Comparison of ENCODE assay signal across 25 cellular contexts in the genomic region with DNA sequence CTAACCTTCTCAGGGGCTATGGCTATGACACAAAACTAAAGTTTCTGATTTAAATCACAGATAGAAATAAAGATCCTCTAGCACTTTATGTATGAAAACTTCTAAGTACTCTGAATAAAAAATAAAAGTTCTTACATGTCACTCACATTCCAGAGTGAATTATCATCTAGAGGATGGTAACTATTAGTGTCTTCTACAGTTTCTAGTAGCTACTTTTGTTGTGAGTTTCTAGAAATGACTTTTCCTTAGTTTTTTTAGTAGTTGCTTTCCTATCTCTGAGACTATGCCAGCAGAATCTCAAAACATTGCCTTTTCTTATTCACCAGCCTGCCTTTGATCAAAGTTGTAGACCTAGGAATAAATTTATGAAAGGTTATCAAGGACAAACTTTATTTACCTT. TPM values are rescaled to one million over a fixed set of nuclear protein-coding genes. Genes with fewer than 3 reads are reported as not detected.
DNase-seq lines count a peak whose midpoint lies in the region; ATAC-seq and TF ChIP-seq lines count a peak whose summit lies in the region.
"Had no signal": no experiment of that assay in that cellular context is flagged by ENCODE, and none has a peak within 500 bp of the region (broad histone marks: within the 10 kb centered on the region; RNA-seq: fewer than 3 reads in every experiment).

No MANE protein-coding gene starts in this region.

- POLR2A ChIA-PET in naive thymus-derived CD4-positive, alpha-beta T cell (lab: Charles Lee): interaction anchor here (0.8 to 1.2 kb wide), 2 partner anchors 10 to 24 kb away, joined by 3 to 4 read pairs; a partner anchor contains a TSS

- H3K9me3 ChIP-seq in naive thymus-derived CD4-positive, alpha-beta T cell (ENCODE audit: control insufficient read depth in 2 of 3, low read length in 3 of 3): no peaks in the 10 kb centered on the region
- H3K9me3 ChIP-seq in gastroesophageal sphincter: no peaks in the 10 kb centered on the region
- H3K9me3 ChIP-seq: BE2C had no signal

- peaks cover 79% of the 10 kb centered on the region for H3K36me3 Mint-ChIP-seq in activated T-cell treated with anti-CD3 and anti-CD28 coated beads, Interleukin-2, amount 50 U/mL, for 24 hours (ENCODE audit: low read depth)
- peaks cover 41% of the 10 kb centered on the region for H3K36me3 Mint-ChIP-seq in activated T-cell treated with anti-CD3 and anti-CD28 coated beads, Interleukin-2, amount 50 U/mL, for 4 hours (ENCODE audit: insufficient read depth)
- peaks cover 85% of the 10 kb centered on the region for H3K36me3 Mint-ChIP-seq in activated T-helper 17 cell treated with anti-CD3 and anti-CD28 coated beads, Interleukin-2, amount 50 U/mL, for 72 hours (ENCODE audit: low read depth)
- peaks cover 18 to 45% (median 25%) of the 10 kb centered on the region in 5 donors for H3K36me3 Mint-ChIP-seq in naive thymus-derived CD4-positive, alpha-beta T cell

- H3K36me3 ChIP-seq in naive thymus-derived CD4-positive, alpha-beta T cell (ENCODE audit: control insufficient read depth in 2 of 3, insufficient read depth in 3 of 3, low read length in 3 of 3): peaks cover 12 to 64% (median 14%) of the 10 kb centered on the region in 3 experiments
- peaks cover 3 to 98% of the 10 kb centered on the region in 2 donors for H3K36me3 ChIP-seq in gastroesophageal sphincter

- peak overlapping the region; percentile 48 for H3K27ac Mint-ChIP-seq in activated T-cell treated with anti-CD3 and anti-CD28 coated beads, Interleukin-2, amount 50 U/mL, for 24 hours
- peak overlapping the region; percentile 15 for H3K27ac Mint-ChIP-seq in activated T-helper 17 cell treated with anti-CD3 and anti-CD28 coated beads, Interleukin-2, amount 50 U/mL, for 72 hours
- peak overlapping the region in 5 of 9 donors; percentile 18 to 65 (median 36) for H3K27ac Mint-ChIP-seq in naive thymus-derived CD4-positive, alpha-beta T cell
- H3K27ac Mint-ChIP-seq: GM23338 had no signal

- intact Hi-C loops in naive thymus-derived CD4-positive, alpha-beta T cell (cut with micrococcal nuclease): no loop called here
- intact Hi-C loops in lower leg skin (cut with DNase I; ENCODE audit: low total_unique reads): loop anchor here (10.0 kb wide), 1 partner anchor 145 kb away; no protein-coding TSS in a partner anchor

- H3K27ac ChIP-seq in epithelial cell of prostate: peak overlapping the region; percentile 40
- no peak overlapping the region for H3K27ac ChIP-seq in naive thymus-derived CD4-positive, alpha-beta T cell (ENCODE audit: low read depth, low read length)
- H3K27ac ChIP-seq in gastroesophageal sphincter: no peak overlapping the region
- H3K27ac ChIP-seq: PC-9, RWPE1 had no signal

- no peak for TF ChIP-seq EP300 in gastroesophageal sphincter (IDR thresholded peaks at IDR 0.05)

- peaks cover 20% of the 10 kb centered on the region for H3K4me1 Mint-ChIP-seq in activated T-cell treated with anti-CD3 and anti-CD28 coated beads, Interleukin-2, amount 50 U/mL, for 24 hours (ENCODE audit: low read depth)
- H3K4me1 Mint-ChIP-seq in activated T-cell treated with anti-CD3 and anti-CD28 coated beads, Interleukin-2, amount 50 U/mL, for 4 hours (ENCODE audit: low read depth): peaks cover 11% of the 10 kb centered on the region
- peaks cover 6% of the 10 kb centered on the region for H3K4me1 Mint-ChIP-seq in activated T-helper 17 cell treated with anti-CD3 and anti-CD28 coated beads, Interleukin-2, amount 50 U/mL, for 72 hours
- H3K4me1 Mint-ChIP-seq in naive thymus-derived CD4-positive, alpha-beta T cell: peaks cover 0 to 54% (median 24%) of the 10 kb centered on the region in 7 donors

- H3K4me3 ChIP-seq in naive thymus-derived CD4-positive, alpha-beta T cell (ENCODE audit: low read length): no peak overlapping the region
- H3K4me3 ChIP-seq in lower leg skin (ENCODE audit: low read depth, poor library complexity, severe bottlenecking): no peak overlapping the region
- no peak overlapping the region for H3K4me3 ChIP-seq in gastroesophageal sphincter
- H3K4me3 ChIP-seq: GM23338, K562, PC-9 had no signal

- CTCF ChIA-PET in naive thymus-derived CD4-positive, alpha-beta T cell (lab: Charles Lee): interaction anchor here (1.9 kb wide), 1 partner anchor 38 kb away, joined by 7 read pairs; no protein-coding TSS in a partner anchor

- H3K27me3 Mint-ChIP-seq in activated T-cell treated with anti-CD3 and anti-CD28 coated beads, Interleukin-2, amount 50 U/mL, for 24 hours: no peaks in the 10 kb centered on the region
- H3K27me3 Mint-ChIP-seq in activated T-cell treated with anti-CD3 and anti-CD28 coated beads, Interleukin-2, amount 50 U/mL, for 4 hours (ENCODE audit: low read depth): no peaks in the 10 kb centered on the region
- H3K27me3 Mint-ChIP-seq in activated T-helper 17 cell treated with anti-CD3 and anti-CD28 coated beads, Interleukin-2, amount 50 U/mL, for 72 hours: no peaks in the 10 kb centered on the region
- no peaks in the 10 kb centered on the region for H3K27me3 Mint-ChIP-seq in naive thymus-derived CD4-positive, alpha-beta T cell
- H3K27me3 Mint-ChIP-seq: CD4-positive, CD25-positive, alpha-beta regulatory T cell had no signal

- no peak for TF ChIP-seq CTCF in lower leg skin (IDR thresholded peaks at IDR 0.05)
- no peak for TF ChIP-seq CTCF in gastroesophageal sphincter (IDR thresholded peaks at IDR 0.05)

- TF ChIP-seq POLR2A in lower leg skin (IDR thresholded peaks at IDR 0.05): no peak
- TF ChIP-seq POLR2A in gastroesophageal sphincter (IDR thresholded peaks at IDR 0.05): no peak

- H3K4me3 Mint-ChIP-seq in activated T-cell treated with anti-CD3 and anti-CD28 coated beads, Interleukin-2, amount 50 U/mL, for 24 hours: no peak overlapping the region
- H3K4me3 Mint-ChIP-seq in activated T-cell treated with anti-CD3 and anti-CD28 coated beads, Interleukin-2, amount 50 U/mL, for 4 hours: no peak overlapping the region
- no peak overlapping the region for H3K4me3 Mint-ChIP-seq in activated T-helper 17 cell treated with anti-CD3 and anti-CD28 coated beads, Interleukin-2, amount 50 U/mL, for 72 hours
- H3K4me3 Mint-ChIP-seq in naive thymus-derived CD4-positive, alpha-beta T cell: no peak overlapping the region
- H3K4me3 Mint-ChIP-seq: GM23338 had no signal

- no peak for DNase-seq in activated T-cell treated with anti-CD3 and anti-CD28 coated beads, Interleukin-2, amount 50 U/mL, for 24 hours
- DNase-seq in activated T-cell treated with anti-CD3 and anti-CD28 coated beads, Interleukin-2, amount 50 U/mL, for 4 hours: no peak
- DNase-seq in epithelial cell of prostate (ENCODE audit: low read depth, low spot score) (no peak), lower leg skin (ENCODE audit: low spot score in 2 of 2) (no peak)
- DNase-seq in naive thymus-derived CD4-positive, alpha-beta T cell: no peak
- DNase-seq: 8988T; BE2C; CD4-positive, CD25-positive, alpha-beta regulatory T cell; COR-L47; DMS 273 treated with DMSO at 0.1 percent for 48 hours; DND-41; GDM1; NCI-H1694 treated with DMSO at 0.1 percent for 48 hours; NCI-H2107; NCI-H226; NCI-H524; PC-9 had no signal

- H3K9me3 Mint-ChIP-seq in activated T-cell treated with anti-CD3 and anti-CD28 coated beads, Interleukin-2, amount 50 U/mL, for 24 hours: no peaks in the 10 kb centered on the region
- H3K9me3 Mint-ChIP-seq in activated T-cell treated with anti-CD3 and anti-CD28 coated beads, Interleukin-2, amount 50 U/mL, for 4 hours: no peaks in the 10 kb centered on the region
- H3K9me3 Mint-ChIP-seq in activated T-helper 17 cell treated with anti-CD3 and anti-CD28 coated beads, Interleukin-2, amount 50 U/mL, for 72 hours: no peaks in the 10 kb centered on the region
- H3K9me3 Mint-ChIP-seq in naive thymus-derived CD4-positive, alpha-beta T cell: no peaks in the 10 kb centered on the region
- H3K9me3 Mint-ChIP-seq: CD4-positive, CD25-positive, alpha-beta regulatory T cell; GM23338 had no signal

- H3K4me1 ChIP-seq in naive thymus-derived CD4-positive, alpha-beta T cell (ENCODE audit: control insufficient read depth in 2 of 2, insufficient read depth in 2 of 2, low read length in 2 of 2): no peaks in the 10 kb centered on the region
- H3K4me1 ChIP-seq in gastroesophageal sphincter: no peaks in the 10 kb centered on the region
- H3K4me1 ChIP-seq: BE2C had no signal

- no peak for ATAC-seq in activated T-cell treated with anti-CD3 and anti-CD28 coated beads, Interleukin-2, amount 50 U/mL, for 4 hours
- ATAC-seq in activated T-helper 17 cell treated with anti-CD3 and anti-CD28 coated beads, Interleukin-2, amount 50 U/mL, for 72 hours (replicated peaks): peak; percentile 46
- ATAC-seq in naive thymus-derived CD4-positive, alpha-beta T cell: no peak
- ATAC-seq in HG02973 (IDR thresholded peaks at IDR 0.05; ENCODE audit: unreplicated experiment) (no peak), gastroesophageal sphincter (no peak)
- ATAC-seq: GM23338, HCT116, K562 had no signal

- no peaks in the 10 kb centered on the region for H3K27me3 ChIP-seq in naive thymus-derived CD4-positive, alpha-beta T cell (ENCODE audit: control insufficient read depth in 2 of 2, insufficient read depth in 2 of 2, low read length in 2 of 2)
- H3K27me3 ChIP-seq in gastroesophageal sphincter: no peaks in the 10 kb centered on the region
- H3K27me3 ChIP-seq: BE2C had no signal

RNA-seq across cellular contexts. Expression of a gene that starts 10.1 kb away (rescaled TPM):
- 1 to 10 TPM; 7.4 to 7.8 (median 7.6) TPM for total RNA-seq in activated T-cell treated with anti-CD3 and anti-CD28 coated beads, Interleukin-2, amount 50 U/mL, for 4 hours
- 10 to 100 TPM; 11.2 to 21.0 TPM for total RNA-seq in activated T-helper 17 cell treated with anti-CD3 and anti-CD28 coated beads, Interleukin-2, amount 50 U/mL, for 72 hours
- 10 to 100 TPM; 15.8 to 40.2 (median 28.3) TPM for total RNA-seq in naive thymus-derived CD4-positive, alpha-beta T cell
- polyA plus RNA-seq in naive thymus-derived CD4-positive, alpha-beta T cell: 10 to 100 TPM in 1 of 2 donors, 1 to 10 TPM in 1; 6.9 to 12.9 TPM
- total RNA-seq in lower leg skin (10 to 100 TPM in 3 of 4 donors, 1 to 10 TPM in 1; 9.6 to 22.9 (median 18.1) TPM), gastroesophageal sphincter (10 to 100 TPM; 11.7 to 22.1 (median 18.4) TPM)

RNA-seq across cellular contexts. Expression of a gene that starts 50.8 kb away (rescaled TPM):
- under 1 TPM in 1 of 3 donors, not detected in 2; 0.52 TPM for total RNA-seq in activated T-cell treated with anti-CD3 and anti-CD28 coated beads, Interleukin-2, amount 50 U/mL, for 4 hours
- 1 to 10 TPM; 4.2 to 4.6 TPM for total RNA-seq in activated T-helper 17 cell treated with anti-CD3 and anti-CD28 coated beads, Interleukin-2, amount 50 U/mL, for 72 hours
- 1 to 10 TPM in 4 of 5 experiments, not detected in 1; 2.1 to 7.4 (median 4.8) TPM for total RNA-seq in naive thymus-derived CD4-positive, alpha-beta T cell
- polyA plus RNA-seq in naive thymus-derived CD4-positive, alpha-beta T cell: not detected
- total RNA-seq in lower leg skin (1 to 10 TPM in 1 of 4 donors, under 1 TPM in 1, not detected in 2; 0.30 to 4.5 TPM), gastroesophageal sphincter (not detected)
- polyA plus RNA-seq: AG04450 had no signal
